13 cellular contexts compared by ENCODE assay signal in the genomic region with DNA sequence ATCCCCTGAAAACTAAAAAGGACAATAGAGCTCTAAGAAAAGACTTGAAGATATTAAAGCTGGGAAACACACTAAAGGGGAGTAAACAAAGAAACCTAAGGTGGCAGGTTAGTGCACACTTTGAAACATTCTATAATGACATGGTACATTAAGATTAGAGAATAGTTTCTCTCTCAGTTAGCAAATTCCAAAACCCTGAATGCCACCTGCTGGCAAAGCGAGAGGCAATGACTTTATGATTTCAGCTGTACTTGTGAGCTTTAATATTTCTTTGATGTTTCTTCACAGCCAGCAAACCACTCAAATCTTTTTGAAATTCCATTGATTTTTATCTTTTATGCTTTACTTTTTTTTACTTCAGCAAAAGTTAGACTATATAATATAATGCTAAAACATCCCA.
DNase-seq lines count a peak whose midpoint lies in the region; ATAC-seq and TF ChIP-seq lines count a peak whose summit lies in the region.
"Had no signal": no experiment of that assay in that cellular context is flagged by ENCODE, and none has a peak within 500 bp of the region (broad histone marks: within the 10 kb centered on the region; RNA-seq: fewer than 3 reads in every experiment).

No MANE protein-coding gene starts in this region.

- whole genome bisulfite sequencing in heart right ventricle, 2 donors, result 57 to 77% methylated on average over 1 of the region's 1 CpG

- H3K27ac ChIP-seq in heart right ventricle (no peak overlapping the region), PC-3 (ENCODE audit: low read length) (no peak overlapping the region)
- H3K27ac ChIP-seq: esophagus muscularis mucosa, testis had no signal

- DNase-seq in heart right ventricle (no peak), Right ventricle myocardium superior (no peak), PC-3 (peak; percentile 49), glomerular visceral epithelial cell (ENCODE audit: extremely low spot score) (peak; percentile 6), NCI-H1436 treated with DMSO at 0.1 percent for 48 hours (lab: John Stamatoyannopoulos, UW) (no peak)
- DNase-seq in activated T-cell treated with anti-CD3 and anti-CD28 coated beads, Interleukin-2, amount 50 U/mL, for 1 hour, result no peak
- no peak for DNase-seq in activated CD4-positive, CD25-positive, alpha-beta regulatory T cell treated with anti-CD3 and anti-CD28 coated beads, Interleukin-2, amount 50 U/mL, for 72 hours
- DNase-seq: activated CD4-positive, alpha-beta T cell treated with anti-CD3 and anti-CD28 coated beads, Interleukin-2, amount 10 ng/mL, durations not matched to agents 24 days and 14 days; NCI-H82; testis had no signal

- peak in 7 of 9 donors; percentile 10 to 41 (median 35) for TF ChIP-seq CTCF in heart right ventricle (IDR thresholded peaks at IDR 0.05)
- TF ChIP-seq CTCF in PC-3 (conservative IDR thresholded peaks at IDR 0.05; ENCODE audit: low read depth, low read length), result peak; percentile 61

- H3K27me3 ChIP-seq in heart right ventricle (peaks cover 0 to 4% (median 0%) of the 10 kb centered on the region in 7 donors), PC-3 (ENCODE audit: low read length) (peaks cover 50% of the 10 kb centered on the region)
- H3K27me3 ChIP-seq: testis had no signal

- no peak overlapping the region for H3K9ac ChIP-seq in PC-3 (ENCODE audit: low read length)

- no peaks in the 10 kb centered on the region for H4K20me1 ChIP-seq in PC-3 (ENCODE audit: low read length)

- H3K4me1 ChIP-seq in heart right ventricle (no peaks in the 10 kb centered on the region), PC-3 (ENCODE audit: insufficient read depth, low read length) (no peaks in the 10 kb centered on the region)
- H3K4me1 ChIP-seq: esophagus muscularis mucosa, testis had no signal

- no TSS peak for BruUV-seq in PC-3 (replicated peaks; lab: Mats Ljungman, UMichigan)

- intact Hi-C loops in heart right ventricle (cut with DNase I), result loop anchor here in 2 of 10 donors (5.0 kb wide), 2 partner anchors 164 to 169 kb away; no protein-coding TSS in a partner anchor
- intact Hi-C loops in Right ventricle myocardium superior (cut with DNase I), result no loop called here
- intact Hi-C loops in PC-3 (cut with micrococcal nuclease), result loop anchor here (1.0 kb wide), 1 partner anchor 167 kb away; no protein-coding TSS in a partner anchor

- POLR2A ChIA-PET in PC-3 (lab: Charles Lee; ENCODE audit: unreplicated experiment), result interaction anchor here (0.6 kb wide), 1 partner anchor 879 kb away, joined by 3 read pairs; no protein-coding TSS in a partner anchor

- H3K4me2 ChIP-seq in PC-3 (ENCODE audit: low read length), result no peak overlapping the region
- H3K4me2 ChIP-seq: GM23338 had no signal

- CTCF ChIA-PET in PC-3 (lab: Charles Lee), result interaction anchor here (0.6 to 1.2 kb wide), 4 partner anchors 11 to 253 kb away, joined by 3 to 5 read pairs (median 4); no protein-coding TSS in a partner anchor

- H3K4me3 ChIP-seq in heart right ventricle (no peak overlapping the region), PC-3 (ENCODE audit: low read length) (no peak overlapping the region)
- H3K4me3 ChIP-seq: esophagus muscularis mucosa, GM23338, testis had no signal

- H2AFZ ChIP-seq in PC-3 (ENCODE audit: low read length), result no peak overlapping the region
- H2AFZ ChIP-seq: GM23338 had no signal

- no peaks in the 10 kb centered on the region for H3K9me3 ChIP-seq in heart right ventricle
- H3K9me3 ChIP-seq in PC-3 (ENCODE audit: low read length), result no peaks in the 10 kb centered on the region
- H3K9me3 ChIP-seq: esophagus muscularis mucosa, testis had no signal

- no peak for ATAC-seq in heart right ventricle
- ATAC-seq in Right ventricle myocardium superior (ENCODE audit: poor library complexity), result no peak
- ATAC-seq in PC-3, result peak; percentile 29; the same call in 1 of the 2 replicates
- no peak for ATAC-seq in HG03460 (IDR thresholded peaks at IDR 0.05; ENCODE audit: unreplicated experiment)
- ATAC-seq: GM23338 had no signal

- no peaks in the 10 kb centered on the region for H3K9me2 ChIP-seq in PC-3 (replicated peaks; ENCODE audit: low read length)

- no peaks in the 10 kb centered on the region for H3K79me2 ChIP-seq in PC-3 (ENCODE audit: low read length)

- no peaks in the 10 kb centered on the region for H3F3A ChIP-seq in PC-3 (ENCODE audit: low read length, unreplicated experiment)

- H3K36me3 ChIP-seq in heart right ventricle, result no peaks in the 10 kb centered on the region
- no peaks in the 10 kb centered on the region for H3K36me3 ChIP-seq in PC-3 (ENCODE audit: low read depth, low read length)
- H3K36me3 ChIP-seq: esophagus muscularis mucosa had no signal

Comparison
In these comparisons a context has a peak if more than half of its experiments do, and no peak if none do; other contexts are left out.
1. DNase-seq: peak in PC-3 (single experiment) and glomerular visceral epithelial cell (single experiment); none in heart right ventricle (0 of 2), Right ventricle myocardium superior (single experiment), activated T-cell treated with anti-CD3 and anti-CD28 coated beads, Interleukin-2, amount 50 U/mL, for 1 hour (single experiment), activated CD4-positive, CD25-positive, alpha-beta regulatory T cell treated with anti-CD3 and anti-CD28 coated beads, Interleukin-2, amount 50 U/mL, for 72 hours (single experiment) and NCI-H1436 treated with DMSO at 0.1 percent for 48 hours (single experiment).